Comparison of ENCODE assay signal across 8 cellular contexts in genomic region chrX:123959281-123960063, GRCh38. TPM values are rescaled to one million over a fixed set of nuclear protein-coding genes. Genes with fewer than 3 reads are reported as not detected.
DNase-seq lines count a peak whose midpoint lies in the region; ATAC-seq, FAIRE-seq and TF ChIP-seq lines count a peak whose summit lies in the region.

No MANE protein-coding gene starts in this region.

- H3K9me3 ChIP-seq in Panc1 (ENCODE audit: control insufficient read depth, insufficient read depth, low read depth, low read length) (no peaks in the 10 kb centered on the region), K562 (replicated peaks; ENCODE audit: control insufficient read depth, insufficient read depth, low read depth, low read length) (no peaks in the 10 kb centered on the region), iPS-18c (ENCODE audit: control insufficient read depth, insufficient read depth, low read length) (peaks cover 11% of the 10 kb centered on the region)

- peak; percentile 1 for ATAC-seq in GM19455 (IDR thresholded peaks at IDR 0.05; ENCODE audit: unreplicated experiment)
- peak; percentile 11 for ATAC-seq in Panc1
- ATAC-seq in K562, result peak; percentile 25
- ATAC-seq in sciatic nerve, result peak; percentile 43
- ATAC-seq in HG02623 (IDR thresholded peaks at IDR 0.05; ENCODE audit: unreplicated experiment), result no peak

- peaks cover 53% of the 10 kb centered on the region for H3K79me2 ChIP-seq in K562 (ENCODE audit: control insufficient read depth, insufficient read depth, low read length)

- peak; percentile 51; the same call in 1 of the 2 replicates for TF ChIP-seq POLR2A in K562 (conservative IDR thresholded peaks at IDR 0.05)

- H3K4me3 ChIP-seq in Panc1 (ENCODE audit: low read depth in 2 of 2, low read length in 2 of 2) (peak overlapping the region; percentile 95 to 98), K562 (peak overlapping the region; percentile 58), iPS-18c (ENCODE audit: insufficient read depth, low read depth, low read length) (peak overlapping the region; percentile 69)

- under 1% methylated on average over 28 of the region's 35 CpGs for WGBS in K562 (ENCODE audit: insufficient coverage, low coverage, missing lambda C conversion rate)

- BruUV-seq in Panc1 (replicated peaks; lab: Mats Ljungman, UMichigan), result no TSS peak
- TSS peak; percentile 75 for BruUV-seq in K562 (replicated peaks; lab: Mats Ljungman, UMichigan)

- intact Hi-C loops in Panc1 (cut with micrococcal nuclease; ENCODE audit: unreplicated experiment) (loop anchor here (2.0 kb wide), 1 partner anchor 127 kb away; no protein-coding TSS in a partner anchor), K562 (cut with micrococcal nuclease) (loop anchor here (1.0 to 10.0 kb wide), 4 partner anchors 75 to 388 kb away; partner anchors contain the start of gene SH2D1A), sciatic nerve (cut with DNase I) (no loop called here)

- H3K27me3 ChIP-seq in Panc1 (ENCODE audit: control insufficient read depth, insufficient read depth, low read length), result no peaks in the 10 kb centered on the region
- no peaks in the 10 kb centered on the region for H3K27me3 ChIP-seq in K562 (ENCODE audit: control insufficient read depth in 2 of 2, insufficient read depth in 2 of 2, low read length in 2 of 2)

- H3K9me1 ChIP-seq in K562 (ENCODE audit: control insufficient read depth, insufficient read depth, low read length), result no peaks in the 10 kb centered on the region

- no peak for TF ChIP-seq CTCF in Panc1 (IDR thresholded peaks at IDR 0.05)
- no peak for TF ChIP-seq CTCF in K562 (IDR thresholded peaks at IDR 0.05 in 2 of 3, conservative IDR thresholded peaks at IDR 0.05 in 1 of 3; ENCODE audit: insufficient read depth in 2 of 3, low read depth in 1 of 3, low read length in 3 of 3)

- H3K27ac ChIP-seq in Panc1 (ENCODE audit: low read length) (peak overlapping the region; percentile 97), K562 (ENCODE audit: extremely low read depth, low read depth, low read length) (peak overlapping the region; percentile 99)

- H3K4me1 ChIP-seq in Panc1 (ENCODE audit: control insufficient read depth, insufficient read depth, low read length) (peaks cover 12% of the 10 kb centered on the region; the same call in 1 of the 2 replicates), K562 (replicated peaks in 1 of 2; ENCODE audit: control insufficient read depth in 2 of 2, insufficient read depth in 2 of 2, low read length in 2 of 2) (peaks cover 1 to 4% of the 10 kb centered on the region in 2 experiments; a peak in 1 of 5 replicates)

- peak overlapping the region; percentile 98 for H3K9ac ChIP-seq in K562 (ENCODE audit: insufficient read depth in 1 of 2, low read depth in 2 of 2, low read length in 2 of 2)

- POLR2A ChIA-PET in Panc1 (lab: Charles Lee) (interaction anchor here (0.6 to 0.7 kb wide), 5 partner anchors 12 to 1874 kb away, joined by 3 to 12 read pairs (median 4); no protein-coding TSS in a partner anchor), K562 (lab: Yijun Ruan, JAX) (interaction anchor here (0.6 to 1.7 kb wide), 9 partner anchors 11 to 545 kb away, joined by 3 to 6 read pairs (median 4); no protein-coding TSS in a partner anchor)

- no peak for TF ChIP-seq EP300 in K562 (IDR thresholded peaks at IDR 0.05; ENCODE audit: low read length)

- CTCF ChIA-PET in Panc1 (lab: Charles Lee), result interaction anchor here (1.2 to 2.5 kb wide), 2 partner anchors 17 to 127 kb away, joined by 4 to 20 read pairs; no protein-coding TSS in a partner anchor
- CTCF ChIA-PET in K562 (lab: Yijun Ruan, JAX; ENCODE audit: low intra/inter-chr PET ratio), result interaction anchor here (0.5 to 1.9 kb wide), 5 partner anchors 17 to 126 kb away, joined by 3 to 21 read pairs (median 3); no protein-coding TSS in a partner anchor

- H3K4me2 ChIP-seq in K562 (ENCODE audit: insufficient read depth, low read length), result peak overlapping the region; percentile 93

- in situ Hi-C loops in Panc1 (cut with HindIII; ENCODE audit: low pct_unique_long_range_greater_than_20kb, low sequenced_read_pairs), result no loop called here
- in situ Hi-C loops in K562 (cut with MboI), result no loop called here

- no peak for FAIRE-seq in K562 (lab: Jason Lieb, UNC)

- no peaks in the 10 kb centered on the region; the same call in 1 of the 2 replicates for H4K20me1 ChIP-seq in K562 (replicated peaks; ENCODE audit: control insufficient read depth, insufficient read depth, low read length)

- DNase-seq in AG20443 (ENCODE audit: low spot score) (peak; percentile 32), Panc1 (ENCODE audit: low read depth, low spot score) (no peak), K562 (ENCODE audit: extremely low read depth in 1 of 4, low spot score in 3 of 4) (peak; percentile 37 to 66 (median 46)), sciatic nerve (ENCODE audit: low spot score) (peak; percentile 81), mesenteric fat pad (ENCODE audit: low spot score) (no peak)

- H2AFZ ChIP-seq in K562 (ENCODE audit: low read depth, low read length), result peak overlapping the region; percentile 93

- H3K36me3 ChIP-seq in Panc1 (ENCODE audit: control insufficient read depth, insufficient read depth, low read length) (no peaks in the 10 kb centered on the region; the same call in 1 of the 2 replicates), K562 (ENCODE audit: control insufficient read depth, insufficient read depth, low read length) (no peaks in the 10 kb centered on the region)

- no peak for TF ChIP-seq RAD21 in K562 (CRISPR knock-in tag; conservative IDR thresholded peaks at IDR 0.05 in 1 of 2, IDR thresholded peaks at IDR 0.05 in 1 of 2)

TF ChIP-seq in K562, 482 proteins besides CTCF, POLR2A, EP300 and RAD21 (continues in another document):
- TF ChIP-seq HNRNPUL1 (IDR thresholded peaks at IDR 0.05; ENCODE audit: low read length), result no peak
- no peak for TF ChIP-seq POLR3A (IDR thresholded peaks at IDR 0.05; ENCODE audit: borderline replicate concordance, extremely low read depth, insufficient read depth, insufficient read length)
- no peak for TF ChIP-seq ZNF224 (CRISPR knock-in tag; IDR thresholded peaks at IDR 0.05)
- TF ChIP-seq TAL1 (IDR thresholded peaks at IDR 0.05), result no peak
- TF ChIP-seq HNRNPK (IDR thresholded peaks at IDR 0.05; ENCODE audit: low read depth, low read length, poor library complexity, severe bottlenecking), result no peak
- no peak for TF ChIP-seq ZBED1 (IDR thresholded peaks at IDR 0.05)
- TF ChIP-seq HOMEZ (CRISPR knock-in tag; IDR thresholded peaks at IDR 0.05), result no peak
- no peak for TF ChIP-seq USF2 (CRISPR knock-in tag; IDR thresholded peaks at IDR 0.05)
- TF ChIP-seq ASH1L (IDR thresholded peaks at IDR 0.05; ENCODE audit: borderline replicate concordance, low read depth, partially characterized antibody), result no peak
- no peak for TF ChIP-seq NCOA1 (IDR thresholded peaks at IDR 0.05; ENCODE audit: low read depth)

RNA-seq across cellular contexts. Expression of gene STAG2, which starts 2.0 kb away (rescaled TPM):
- total RNA-seq in Panc1 (2021; ENCODE audit: unreplicated experiment), result 94.5 TPM
- 38.5 TPM for polyA plus RNA-seq in Panc1 (2012; ENCODE audit: insufficient read length)
- 30.7 and 160 TPM in 2 replicates for total RNA-seq in K562 (2011; cell fraction: chromatin; rRNA removed; ENCODE audit: low replicate concordance)
- total RNA-seq in K562 (2011; cell fraction: nucleolus; rRNA removed), result 13.2 and 20.4 TPM in 2 replicates
- 39.8 and 40.3 TPM in 2 replicates for total RNA-seq in K562 (2011; cell fraction: nucleoplasm; rRNA removed)
- 67.7 and 108 TPM in 2 replicates for total RNA-seq in K562 (2014; rRNA removed)
- total RNA-seq in K562 (2014; rRNA removed; fragmentation: Illumina TruSeq; extraction: Trizol), result 133 and 167 TPM in 2 replicates
- 104 and 110 TPM in 2 replicates for total RNA-seq in K562 (2015; rRNA removed; fragmentation: Illumina TruSeq; extraction: Trizol)
- total RNA-seq in K562 (2021), result 86.3 and 90.1 TPM in 2 replicates
- polyA plus RNA-seq in K562 (2011; rRNA removed), result 67.7 and 95.1 TPM in 2 replicates
- polyA plus RNA-seq in K562 (2011; cell fraction: cytosol; rRNA removed), result 12.8 and 30.4 TPM in 2 replicates
- 19.9 and 29.6 TPM in 2 replicates for polyA plus RNA-seq in K562 (2011; cell fraction: nucleus; rRNA removed)
- 63.3 and 65.9 TPM in 2 replicates for polyA plus RNA-seq in K562 (2012)
- polyA plus RNA-seq in K562 (2014; fragmentation: Illumina TruSeq; extraction: Trizol), result 76.2 and 87.9 TPM in 2 replicates
- polyA plus RNA-seq in K562 (2014; fragmentation: Nextera tagmentation; extraction: Ambion mirVana), result 10 to 100 TPM; 40.3 to 60.0 TPM
- 44.8 and 48.5 TPM in 2 replicates for polyA plus RNA-seq in K562 (2014; rRNA removed)
- 345 and 420 TPM in 2 replicates for polyA minus RNA-seq in K562 (2011; rRNA and poly(A)+ RNA removed)
- polyA minus RNA-seq in K562 (2011; cell fraction: cytosol; rRNA and poly(A)+ RNA removed), result 88.5 and 108 TPM in 2 replicates
- 37.7 and 70.4 TPM in 2 replicates for polyA minus RNA-seq in K562 (2011; cell fraction: nucleus; rRNA and poly(A)+ RNA removed)
- total RNA-seq in sciatic nerve, result 98.2 TPM
- total RNA-seq in mesenteric fat pad, result 52.0 TPM

Comparison
In these comparisons a context has a peak if more than half of its experiments do, and no peak if none do; other contexts are left out.
1. DNase-seq: peak in AG20443 (single experiment), K562 (4 of 4) and sciatic nerve (single experiment); none in Panc1 (single experiment) and mesenteric fat pad (single experiment).
2. Peak in every context shown above with its lines, with median percentiles within 50 percentile points of each other: H3K4me3 ChIP-seq.